Comparison of ENCODE assay signal across 31 cellular contexts in the genomic region with DNA sequence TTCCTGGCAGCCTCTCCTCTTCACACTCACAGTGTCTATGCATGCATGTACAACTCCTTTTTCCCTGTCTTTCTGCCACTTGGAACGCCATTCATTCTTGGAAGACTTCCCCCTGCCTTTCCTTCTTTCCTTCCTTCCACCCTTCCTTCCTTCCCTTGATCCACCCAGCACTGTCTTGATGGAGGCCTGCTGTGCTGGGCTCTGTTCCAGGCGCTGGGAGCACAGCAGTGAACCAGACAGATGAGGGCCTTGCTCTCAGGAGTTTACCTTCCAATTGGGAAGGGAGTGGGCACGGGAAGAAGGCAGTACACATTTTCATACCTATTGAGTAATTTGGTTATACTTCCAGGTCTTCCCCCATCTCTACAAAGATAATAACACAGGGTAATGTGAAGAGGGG.
DNase-seq lines count a peak whose midpoint lies in the region; ATAC-seq and TF ChIP-seq lines count a peak whose summit lies in the region.
"Had no signal": no experiment of that assay in that cellular context is flagged by ENCODE, and none has a peak within 500 bp of the region (broad histone marks: within the 10 kb centered on the region; RNA-seq: fewer than 3 reads in every experiment).

No MANE protein-coding gene starts in this region.

- ATAC-seq in stimulated activated effector memory CD8-positive, alpha-beta T cell treated with anti-CD3 and anti-CD28 coated beads, Interleukin-12 subunit alpha, Interleukin-12 subunit beta, amount 100 ng/mL, for 72 hours, result no peak
- ATAC-seq: activated CD4-positive, CD25-positive, alpha-beta regulatory T cell treated with anti-CD3 and anti-CD28 coated beads, Interleukin-2, amount 50 U/mL, for 24 hours; activated naive CD8-positive, alpha-beta T cell treated with anti-CD3 and anti-CD28 coated beads, Interleukin-2, amount 50 U/mL, for 24 hours; right lobe of liver; T-helper 17 cell had no signal

- H3K9ac ChIP-seq in mammary epithelial cell (ENCODE audit: insufficient read depth, low read length) (no peak overlapping the region), mesenchymal stem cell (ENCODE audit: low read length) (no peak overlapping the region)
- H3K9ac ChIP-seq: parathyroid adenoma had no signal

- H2BK5ac ChIP-seq in mesenchymal stem cell (ENCODE audit: low read depth, low read length, poor library complexity, severe bottlenecking), result no peak overlapping the region

- H4K91ac ChIP-seq in mesenchymal stem cell (ENCODE audit: low read length), result no peak overlapping the region

- peak overlapping the region in 1 of 2 experiments; percentile 76 for H3K4ac ChIP-seq in mesenchymal stem cell (ENCODE audit: low read depth in 1 of 2, low read length in 2 of 2)

- dilution Hi-C loops in mammary epithelial cell (cut with HindIII; ENCODE audit: low sequenced_read_pairs), result loop anchor here (25.0 kb wide), 1 partner anchor 122 kb away; the partner anchor contains the start of gene SH3PXD2A

- intact Hi-C loops in mammary epithelial cell (cut with micrococcal nuclease), result no loop called here
- intact Hi-C loops in activated T-helper 2 cell treated with anti-CD3 and anti-CD28 coated beads, Interferon-gamma antibody, Interleukin-2, Interleukin-4, amounts not matched to agents 10 μg/mL and 5 μg/mL and 100 μg/mL, durations not matched to agents 14 hours and 24 hours and 36 hours (cut with micrococcal nuclease), result no loop called here

- no peak overlapping the region for H3K4me3 Mint-ChIP-seq in stimulated activated effector memory CD8-positive, alpha-beta T cell treated with anti-CD3 and anti-CD28 coated beads, Interleukin-12 subunit alpha, Interleukin-12 subunit beta, amount 100 ng/mL, for 72 hours
- no peak overlapping the region for H3K4me3 Mint-ChIP-seq in activated T-helper 2 cell treated with anti-CD3 and anti-CD28 coated beads, Interferon-gamma antibody, Interleukin-2, Interleukin-4, amounts not matched to agents 10 μg/mL and 5 μg/mL and 100 μg/mL, durations not matched to agents 14 hours and 24 hours and 36 hours (ENCODE audit: low read depth)
- H3K4me3 Mint-ChIP-seq: activated naive CD8-positive, alpha-beta T cell treated with anti-CD3 and anti-CD28 coated beads, Interleukin-2, amount 50 U/mL, for 24 hours; dendritic cell treated with granulocyte-macrophage colony-stimulating factor and Interleukin-4, amounts not matched to agents 40 ng/mL and 50 ng/mL, for 4 days; endodermal cell; H9; T-helper 17 cell had no signal

- H3K79me1 ChIP-seq in mesenchymal stem cell (replicated peaks; ENCODE audit: low read length, poor library complexity, severe bottlenecking), result no peaks in the 10 kb centered on the region

- H3K36me3 ChIP-seq in mammary epithelial cell (ENCODE audit: insufficient read depth, low read length), result no peaks in the 10 kb centered on the region
- peaks cover 0 to 2% of the 10 kb centered on the region in 2 experiments for H3K36me3 ChIP-seq in mesenchymal stem cell (ENCODE audit: control insufficient read depth in 1 of 2, insufficient read depth in 2 of 2, low read depth in 1 of 2, low read length in 2 of 2)
- H3K36me3 ChIP-seq: esophagus muscularis mucosa, right lobe of liver, tibial artery had no signal

- no peaks in the 10 kb centered on the region for H3K36me3 Mint-ChIP-seq in stimulated activated effector memory CD8-positive, alpha-beta T cell treated with anti-CD3 and anti-CD28 coated beads, Interleukin-12 subunit alpha, Interleukin-12 subunit beta, amount 100 ng/mL, for 72 hours
- H3K36me3 Mint-ChIP-seq in activated T-helper 2 cell treated with anti-CD3 and anti-CD28 coated beads, Interferon-gamma antibody, Interleukin-2, Interleukin-4, amounts not matched to agents 10 μg/mL and 5 μg/mL and 100 μg/mL, durations not matched to agents 14 hours and 24 hours and 36 hours (ENCODE audit: low read depth), result no peaks in the 10 kb centered on the region

- in situ Hi-C loops in mammary epithelial cell (cut with MboI; ENCODE audit: low sequenced_read_pairs in 2 of 2), result no loop called here

- 95% methylated on average over 3 of the region's 3 CpGs for WGBS in mammary epithelial cell (ENCODE audit: low coverage, missing lambda C conversion rate)
- WGBS in mesenchymal stem cell, result 97% methylated on average over 1 of the region's 3 CpGs

- no peaks in the 10 kb centered on the region for H4K20me1 ChIP-seq in mammary epithelial cell (ENCODE audit: insufficient read depth, low read length)

- H3K9me3 ChIP-seq in mammary epithelial cell (replicated peaks; ENCODE audit: insufficient read depth, low read length), result no peaks in the 10 kb centered on the region
- H3K9me3 ChIP-seq in mesenchymal stem cell (ENCODE audit: control insufficient read depth, low read length), result no peaks in the 10 kb centered on the region
- H3K9me3 ChIP-seq: esophagus muscularis mucosa, right lobe of liver, tibial artery had no signal

- H4K8ac ChIP-seq in mesenchymal stem cell (ENCODE audit: low read length), result no peak overlapping the region

- H2AK5ac ChIP-seq in mesenchymal stem cell (ENCODE audit: low read length, severe bottlenecking), result peak overlapping the region; percentile 26

- H3K4me3 ChIP-seq in mammary epithelial cell (replicated peaks in 1 of 3; ENCODE audit: insufficient read depth in 1 of 3, low read depth in 2 of 3, low read length in 3 of 3) (no peak overlapping the region), mesenchymal stem cell (ENCODE audit: insufficient read depth in 1 of 2, low read depth in 1 of 2, low read length in 2 of 2) (no peak overlapping the region)
- H3K4me3 ChIP-seq: esophagus muscularis mucosa, lung, right lobe of liver, tibial artery had no signal

- H3K79me2 ChIP-seq in mammary epithelial cell (ENCODE audit: insufficient read depth, low read length), result peaks cover 81% of the 10 kb centered on the region
- H3K79me2 ChIP-seq: parathyroid adenoma had no signal

- no peak overlapping the region for H2BK15ac ChIP-seq in mesenchymal stem cell (ENCODE audit: low read depth, poor library complexity, severe bottlenecking)

- H2BK120ac ChIP-seq in mesenchymal stem cell (ENCODE audit: low read depth, low read length), result no peak overlapping the region

- TF ChIP-seq RAD21 in Ishikawa (IDR thresholded peaks at IDR 0.05; ENCODE audit: low read depth), result no peak

- H3K23ac ChIP-seq in mesenchymal stem cell (ENCODE audit: low read length in 2 of 2), result no peak overlapping the region

- peak overlapping the region in 1 of 2 experiments; percentile 85 for H2BK12ac ChIP-seq in mesenchymal stem cell (ENCODE audit: low read length in 2 of 2)

- H3K27ac ChIP-seq in mammary epithelial cell (ENCODE audit: insufficient read depth, low read depth, low read length) (peak overlapping the region; percentile 61), mesenchymal stem cell (ENCODE audit: low read length, poor library complexity, severe bottlenecking) (no peak overlapping the region)
- H3K27ac ChIP-seq: parathyroid adenoma, right lobe of liver, tibial artery had no signal

- H2AFZ ChIP-seq in mammary epithelial cell (ENCODE audit: low read depth, low read length), result no peak overlapping the region
- no peak overlapping the region for H2AFZ ChIP-seq in mesenchymal stem cell (ENCODE audit: low read depth, low read length)
- H2AFZ ChIP-seq: parathyroid adenoma had no signal

- H3K18ac ChIP-seq in mesenchymal stem cell (ENCODE audit: low read depth in 1 of 2, low read length in 2 of 2), result peak overlapping the region in 1 of 2 experiments; percentile 70

- H3K27me3 Mint-ChIP-seq in activated T-helper 2 cell treated with anti-CD3 and anti-CD28 coated beads, Interferon-gamma antibody, Interleukin-2, Interleukin-4, amounts not matched to agents 10 μg/mL and 5 μg/mL and 100 μg/mL, durations not matched to agents 14 hours and 24 hours and 36 hours (ENCODE audit: low read depth), result no peaks in the 10 kb centered on the region
- H3K27me3 Mint-ChIP-seq: activated naive CD8-positive, alpha-beta T cell treated with anti-CD3 and anti-CD28 coated beads, Interleukin-2, amount 50 U/mL, for 24 hours; dendritic cell treated with granulocyte-macrophage colony-stimulating factor and Interleukin-4, amounts not matched to agents 40 ng/mL and 50 ng/mL, for 4 days; T-helper 17 cell had no signal

- DNase-seq in mammary epithelial cell, result no peak
- DNase-seq in mesenchymal stem cell, result no peak
- DNase-seq in stimulated activated effector memory CD8-positive, alpha-beta T cell treated with anti-CD3 and anti-CD28 coated beads, Interleukin-12 subunit alpha, Interleukin-12 subunit beta, amount 100 ng/mL, for 72 hours (ENCODE audit: low spot score in 2 of 2), result no peak
- no peak for DNase-seq in retina
- DNase-seq in NCI-H2196 (lab: John Stamatoyannopoulos, UW; ENCODE audit: unreplicated experiment), result no peak
- no peak for DNase-seq in activated T-helper 2 cell treated with anti-CD3 and anti-CD28 coated beads, Interferon-gamma antibody, Interleukin-2, Interleukin-4, amounts not matched to agents 10 μg/mL and 5 μg/mL and 100 μg/mL, durations not matched to agents 14 hours and 24 hours and 36 hours (ENCODE audit: low spot score)
- DNase-seq: activated CD4-positive, alpha-beta T cell treated with anti-CD3 and anti-CD28 coated beads, Interleukin-2, amount 50 U/mL, for 4 hours; activated naive CD4-positive, alpha-beta T cell; activated naive CD8-positive, alpha-beta T cell treated with anti-CD3 and anti-CD28 coated beads, Interleukin-2, amount 50 U/mL, for 24 hours; activated T-cell treated with anti-CD3 and anti-CD28 coated beads, Interleukin-2, amount 50 U/mL, for 48 hours; C1 segment of cervical spinal cord; DMS153; endodermal cell; foreskin melanocyte; H9; Karpas-422; kidney glomerular epithelial cell; MV-4-11; NCI-H146; NCI-H345; NCI-H82; stimulated activated CD4-positive, alpha-beta T cell treated with anti-CD3 and anti-CD28 coated beads, Interleukin-4, amount 100 ng/mL, for 1 hour; T-helper 17 cell; tibial artery had no signal

- TF ChIP-seq EP300 in Ishikawa (IDR thresholded peaks at IDR 0.05; ENCODE audit: borderline replicate concordance), result no peak

- TF ChIP-seq CTCF in mammary epithelial cell (conservative IDR thresholded peaks at IDR 0.05 in 1 of 2, IDR thresholded peaks at IDR 0.05 in 1 of 2; ENCODE audit: extremely low read depth in 1 of 2, insufficient read depth in 1 of 2, low read depth in 1 of 2, low read length in 2 of 2), result no peak

- BruUV-seq in mammary epithelial cell (replicated peaks; lab: Mats Ljungman, UMichigan), result no TSS peak

- peak overlapping the region; percentile 55 for H3K27ac Mint-ChIP-seq in stimulated activated effector memory CD8-positive, alpha-beta T cell treated with anti-CD3 and anti-CD28 coated beads, Interleukin-12 subunit alpha, Interleukin-12 subunit beta, amount 100 ng/mL, for 72 hours
- no peak overlapping the region for H3K27ac Mint-ChIP-seq in activated T-helper 2 cell treated with anti-CD3 and anti-CD28 coated beads, Interferon-gamma antibody, Interleukin-2, Interleukin-4, amounts not matched to agents 10 μg/mL and 5 μg/mL and 100 μg/mL, durations not matched to agents 14 hours and 24 hours and 36 hours
- H3K27ac Mint-ChIP-seq: activated naive CD8-positive, alpha-beta T cell treated with anti-CD3 and anti-CD28 coated beads, Interleukin-2, amount 50 U/mL, for 24 hours; dendritic cell treated with granulocyte-macrophage colony-stimulating factor and Interleukin-4, amounts not matched to agents 40 ng/mL and 50 ng/mL, for 4 days; endodermal cell; T-helper 17 cell had no signal

- H3K27me3 ChIP-seq in mammary epithelial cell (ENCODE audit: insufficient read depth, low read length), result no peaks in the 10 kb centered on the region
- no peaks in the 10 kb centered on the region for H3K27me3 ChIP-seq in mesenchymal stem cell (ENCODE audit: control insufficient read depth in 1 of 2, insufficient read depth in 1 of 2, low read length in 2 of 2)
- H3K27me3 ChIP-seq: esophagus muscularis mucosa, right lobe of liver, tibial artery had no signal

- H3K4me1 ChIP-seq in mammary epithelial cell (ENCODE audit: insufficient read depth, low read length) (peaks cover 80% of the 10 kb centered on the region), mesenchymal stem cell (ENCODE audit: control insufficient read depth, insufficient read depth, low read depth, low read length) (peaks cover 21% of the 10 kb centered on the region)
- H3K4me1 ChIP-seq: right lobe of liver had no signal

- H3K4me2 ChIP-seq in mammary epithelial cell (ENCODE audit: insufficient read depth, low read depth, low read length) (no peak overlapping the region), mesenchymal stem cell (ENCODE audit: low read length, poor library complexity, severe bottlenecking) (no peak overlapping the region)

- peaks cover 9% of the 10 kb centered on the region for H3K4me1 Mint-ChIP-seq in stimulated activated effector memory CD8-positive, alpha-beta T cell treated with anti-CD3 and anti-CD28 coated beads, Interleukin-12 subunit alpha, Interleukin-12 subunit beta, amount 100 ng/mL, for 72 hours
- peaks cover 19% of the 10 kb centered on the region for H3K4me1 Mint-ChIP-seq in activated T-helper 2 cell treated with anti-CD3 and anti-CD28 coated beads, Interferon-gamma antibody, Interleukin-2, Interleukin-4, amounts not matched to agents 10 μg/mL and 5 μg/mL and 100 μg/mL, durations not matched to agents 14 hours and 24 hours and 36 hours (ENCODE audit: low read depth)

- H3K9me3 Mint-ChIP-seq in stimulated activated effector memory CD8-positive, alpha-beta T cell treated with anti-CD3 and anti-CD28 coated beads, Interleukin-12 subunit alpha, Interleukin-12 subunit beta, amount 100 ng/mL, for 72 hours, result no peaks in the 10 kb centered on the region
- no peaks in the 10 kb centered on the region for H3K9me3 Mint-ChIP-seq in activated T-helper 2 cell treated with anti-CD3 and anti-CD28 coated beads, Interferon-gamma antibody, Interleukin-2, Interleukin-4, amounts not matched to agents 10 μg/mL and 5 μg/mL and 100 μg/mL, durations not matched to agents 14 hours and 24 hours and 36 hours
- H3K9me3 Mint-ChIP-seq: activated naive CD8-positive, alpha-beta T cell treated with anti-CD3 and anti-CD28 coated beads, Interleukin-2, amount 50 U/mL, for 24 hours; dendritic cell treated with granulocyte-macrophage colony-stimulating factor and Interleukin-4, amounts not matched to agents 40 ng/mL and 50 ng/mL, for 4 days; endodermal cell; H9 had no signal

- H3K14ac ChIP-seq in mesenchymal stem cell (ENCODE audit: low read length in 2 of 2), result peak overlapping the region in 1 of 2 experiments; percentile 66

- CTCF ChIA-PET in mammary epithelial cell (lab: Charles Lee; ENCODE audit: low non-redundant PET), result no interaction called here
